13 cellular contexts compared by ENCODE assay signal in genomic region chr10:10804998-10805737, GRCh38.
DNase-seq lines count a peak whose midpoint lies in the region; ATAC-seq, FAIRE-seq and TF ChIP-seq lines count a peak whose summit lies in the region.
"Had no signal": no experiment of that assay in that cellular context is flagged by ENCODE, and none has a peak within 500 bp of the region (broad histone marks: within the 10 kb centered on the region; RNA-seq: fewer than 3 reads in every experiment).

No MANE protein-coding gene starts in this region.

- DNase-seq in EL (peak; percentile 93), RCC 7860 (ENCODE audit: low spot score) (peak; percentile 38), fibroblast of peridontal ligament (ENCODE audit: extremely low read depth) (peak; percentile 29), osteoblast (ENCODE audit: insufficient read length, low spot score, missing footprints) (no peak), GM10266 (ENCODE audit: extremely low spot score) (no peak), DMS 273 treated with DMSO at 0.1 percent for 48 hours (lab: John Stamatoyannopoulos, UW) (no peak), GM19238 (ENCODE audit: insufficient read length, low spot score) (no peak)
- no peak for DNase-seq in activated CD8-positive, alpha-beta T cell treated with anti-CD3 and anti-CD28 coated beads for 36 hours
- DNase-seq: NCI-H2081, OCI-M1, spleen had no signal

- intact Hi-C loops in activated CD8-positive, alpha-beta T cell treated with anti-CD3 and anti-CD28 coated beads for 36 hours (cut with micrococcal nuclease) = no loop called here

- H3K27me3 Mint-ChIP-seq in activated CD8-positive, alpha-beta T cell treated with anti-CD3 and anti-CD28 coated beads for 36 hours = peaks cover 10% of the 10 kb centered on the region

- H3K4me2 ChIP-seq in osteoblast (ENCODE audit: insufficient read depth, low read length) = peak overlapping the region; percentile 13

- no peaks in the 10 kb centered on the region for H3K36me3 ChIP-seq in osteoblast (ENCODE audit: insufficient read depth, low read length)
- H3K36me3 ChIP-seq: spleen had no signal

- TF ChIP-seq CTCF in osteoblast (IDR thresholded peaks at IDR 0.05; ENCODE audit: extremely low read depth, low read depth, low read length) = no peak
- TF ChIP-seq CTCF in GM10266 (IDR thresholded peaks at IDR 0.05; ENCODE audit: control insufficient read depth, insufficient read depth, low read depth, missing control alignments) = no peak
- TF ChIP-seq CTCF in activated CD8-positive, alpha-beta T cell treated with anti-CD3 and anti-CD28 coated beads for 36 hours (IDR thresholded peaks at IDR 0.05) = no peak

- H3K27me3 ChIP-seq in osteoblast (ENCODE audit: insufficient read depth, low read length) = no peaks in the 10 kb centered on the region
- H3K27me3 ChIP-seq: spleen had no signal

- no peak for FAIRE-seq in RCC 7860 (lab: Jason Lieb, UNC)
- FAIRE-seq: TTC549 had no signal

- H2AFZ ChIP-seq in osteoblast (ENCODE audit: low read length) = no peak overlapping the region

- H4K20me1 ChIP-seq in osteoblast (ENCODE audit: insufficient read depth, low read length) = no peaks in the 10 kb centered on the region

- H3K27ac ChIP-seq in osteoblast (ENCODE audit: low read depth, low read length) = peak overlapping the region; percentile 79
- H3K27ac ChIP-seq: spleen had no signal

- POLR2A ChIA-PET in activated CD8-positive, alpha-beta T cell treated with anti-CD3 and anti-CD28 coated beads for 36 hours (lab: Charles Lee) = no interaction called here

- no peak overlapping the region for H3K4me3 Mint-ChIP-seq in activated CD8-positive, alpha-beta T cell treated with anti-CD3 and anti-CD28 coated beads for 36 hours
- H3K4me3 Mint-ChIP-seq: CD14-positive monocyte had no signal

- H3K79me2 ChIP-seq in osteoblast (ENCODE audit: insufficient read depth, low read length) = no peaks in the 10 kb centered on the region

- no peaks in the 10 kb centered on the region for H3K4me1 Mint-ChIP-seq in activated CD8-positive, alpha-beta T cell treated with anti-CD3 and anti-CD28 coated beads for 36 hours (ENCODE audit: low read depth)

- no peaks in the 10 kb centered on the region for H3K9me3 Mint-ChIP-seq in activated CD8-positive, alpha-beta T cell treated with anti-CD3 and anti-CD28 coated beads for 36 hours

- no peaks in the 10 kb centered on the region for H3K36me3 Mint-ChIP-seq in activated CD8-positive, alpha-beta T cell treated with anti-CD3 and anti-CD28 coated beads for 36 hours (ENCODE audit: low read depth)
- H3K36me3 Mint-ChIP-seq: CD14-positive monocyte had no signal

- H3K4me1 ChIP-seq in osteoblast (ENCODE audit: insufficient read depth, low read length) = peaks cover 20% of the 10 kb centered on the region
- H3K4me1 ChIP-seq: spleen had no signal

- no peak for ATAC-seq in activated CD8-positive, alpha-beta T cell treated with anti-CD3 and anti-CD28 coated beads for 36 hours

- no peaks in the 10 kb centered on the region for H3K9me3 ChIP-seq in osteoblast (ENCODE audit: low read depth, low read length)

- CTCF ChIA-PET in activated CD8-positive, alpha-beta T cell treated with anti-CD3 and anti-CD28 coated beads for 36 hours (lab: Charles Lee) = interaction anchor here (0.6 kb wide), 1 partner anchor 8 kb away, joined by 3 read pairs; no protein-coding TSS in a partner anchor

- no peak overlapping the region for H3K4me3 ChIP-seq in osteoblast (ENCODE audit: insufficient read depth, low read length)
- H3K4me3 ChIP-seq: spleen had no signal

- no peak overlapping the region for H3K27ac Mint-ChIP-seq in activated CD8-positive, alpha-beta T cell treated with anti-CD3 and anti-CD28 coated beads for 36 hours
- H3K27ac Mint-ChIP-seq: CD14-positive monocyte had no signal

Comparison
In these comparisons a context has a peak if more than half of its experiments do, and no peak if none do; other contexts are left out.
1. DNase-seq: peak in EL (single experiment), RCC 7860 (single experiment) and fibroblast of peridontal ligament (single experiment); none in osteoblast (single experiment), GM10266 (single experiment), activated CD8-positive, alpha-beta T cell treated with anti-CD3 and anti-CD28 coated beads for 36 hours (single experiment), DMS 273 treated with DMSO at 0.1 percent for 48 hours (single experiment) and GM19238 (single experiment).